In the genomic region with DNA sequence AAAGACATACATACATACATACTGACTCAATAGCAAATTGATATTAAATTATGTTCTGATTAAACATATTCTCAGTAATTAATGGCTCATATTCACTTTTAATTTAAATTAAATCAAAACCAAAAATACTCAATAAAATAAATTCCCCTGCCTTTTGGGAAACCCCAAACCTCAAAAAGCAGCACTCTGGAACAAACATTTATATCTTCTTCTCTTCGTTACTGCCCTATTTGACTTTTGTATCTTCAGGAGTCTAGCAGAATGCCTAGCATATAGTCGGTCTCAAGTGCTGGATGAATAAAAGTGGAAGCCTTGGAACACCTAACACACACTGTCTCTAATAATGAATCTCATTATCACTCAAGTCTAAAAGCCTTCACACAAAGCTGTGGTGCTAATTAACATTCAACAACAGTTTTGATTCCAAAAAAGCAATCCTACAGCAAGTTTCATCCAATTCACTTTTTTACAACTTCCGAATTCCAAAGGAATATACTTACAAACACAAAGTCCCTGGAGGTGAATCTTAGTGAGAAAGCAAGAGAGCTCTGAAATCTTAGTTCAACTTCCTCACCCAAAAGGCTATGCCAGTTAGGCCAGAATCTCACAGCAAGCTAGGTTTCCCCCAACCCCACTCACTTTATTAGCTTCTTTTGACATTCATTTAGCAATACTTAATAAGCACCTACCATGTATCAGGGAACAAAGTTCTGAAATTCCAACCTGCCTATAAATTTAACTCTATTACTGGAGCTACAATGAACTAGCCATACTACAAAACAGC, we compare ENCODE assay signal across 27 cellular contexts. TPM values are rescaled to one million over a fixed set of nuclear protein-coding genes. Genes with fewer than 3 reads are reported as not detected.
DNase-seq lines count a peak whose midpoint lies in the region; ATAC-seq and TF ChIP-seq lines count a peak whose summit lies in the region.
"Had no signal": no experiment of that assay in that cellular context is flagged by ENCODE, and none has a peak within 500 bp of the region (broad histone marks: within the 10 kb centered on the region; RNA-seq: fewer than 3 reads in every experiment).

No MANE protein-coding gene starts in this region.

- TF ChIP-seq POLR2A in breast epithelium (IDR thresholded peaks at IDR 0.05): no peak

- in situ Hi-C loops in mammary epithelial cell (cut with MboI; ENCODE audit: low sequenced_read_pairs in 2 of 2): no loop called here

- H3K4me1 Mint-ChIP-seq in immature natural killer cell: peaks cover 54 to 87% of the 10 kb centered on the region in 2 donors
- peaks cover 20 to 43% of the 10 kb centered on the region in 2 donors for H3K4me1 Mint-ChIP-seq in stimulated activated naive B cell treated with anti-CD40 and anti-IgM and Interleukin-4, amounts not matched to agents 10 μg/mL and 1 μg/mL and 100 μg/mL, for 72 hours

- H3K4me1 ChIP-seq in mammary epithelial cell (ENCODE audit: insufficient read depth, low read length): no peaks in the 10 kb centered on the region
- H3K4me1 ChIP-seq in breast epithelium: no peaks in the 10 kb centered on the region
- H3K4me1 ChIP-seq: Peyer's patch had no signal

- dilution Hi-C loops in mammary epithelial cell (cut with HindIII; ENCODE audit: low sequenced_read_pairs): no loop called here

- H4K20me1 ChIP-seq in mammary epithelial cell (ENCODE audit: insufficient read depth, low read length): peaks cover 49% of the 10 kb centered on the region

- TF ChIP-seq CTCF in mammary epithelial cell (conservative IDR thresholded peaks at IDR 0.05 in 1 of 2, IDR thresholded peaks at IDR 0.05 in 1 of 2; ENCODE audit: extremely low read depth in 1 of 2, insufficient read depth in 1 of 2, low read depth in 1 of 2, low read length in 2 of 2): no peak
- TF ChIP-seq CTCF in breast epithelium (IDR thresholded peaks at IDR 0.05): no peak

- H3K27me3 Mint-ChIP-seq in immature natural killer cell (ENCODE audit: low read depth in 3 of 3): peaks cover 0 to under 1% (median 0%) of the 10 kb centered on the region in 3 donors
- no peaks in the 10 kb centered on the region for H3K27me3 Mint-ChIP-seq in stimulated activated naive B cell treated with anti-CD40 and anti-IgM and Interleukin-4, amounts not matched to agents 10 μg/mL and 1 μg/mL and 100 μg/mL, for 72 hours
- H3K27me3 Mint-ChIP-seq: activated CD8-positive, alpha-beta T cell treated with anti-CD3 and anti-CD28 coated beads for 36 hours; T-cell had no signal

- H3K9ac ChIP-seq in mammary epithelial cell (ENCODE audit: insufficient read depth, low read length): no peak overlapping the region
- H3K9ac ChIP-seq: BLaER1, GM23248 had no signal

- H3K79me2 ChIP-seq in mammary epithelial cell (ENCODE audit: insufficient read depth, low read length): peaks cover 98% of the 10 kb centered on the region

- H3K27ac ChIP-seq in mammary epithelial cell (ENCODE audit: insufficient read depth, low read depth, low read length) (no peak overlapping the region), breast epithelium (no peak overlapping the region)
- H3K27ac ChIP-seq: BLaER1, body of pancreas, foreskin keratinocyte, GM23248, left lung, Peyer's patch, upper lobe of right lung had no signal

- H3K9me3 Mint-ChIP-seq in immature natural killer cell: no peaks in the 10 kb centered on the region
- H3K9me3 Mint-ChIP-seq in stimulated activated naive B cell treated with anti-CD40 and anti-IgM and Interleukin-4, amounts not matched to agents 10 μg/mL and 1 μg/mL and 100 μg/mL, for 72 hours: peaks cover 5 to 6% of the 10 kb centered on the region in 2 donors
- H3K9me3 Mint-ChIP-seq: activated CD8-positive, alpha-beta T cell treated with anti-CD3 and anti-CD28 coated beads for 36 hours had no signal

- H3K9me3 ChIP-seq in mammary epithelial cell (replicated peaks; ENCODE audit: insufficient read depth, low read length) (no peaks in the 10 kb centered on the region), breast epithelium (no peaks in the 10 kb centered on the region)
- H3K9me3 ChIP-seq: body of pancreas, left lung, Peyer's patch, upper lobe of right lung had no signal

- BruUV-seq in mammary epithelial cell (replicated peaks; lab: Mats Ljungman, UMichigan): TSS peak; percentile 6

- H3K36me3 Mint-ChIP-seq in immature natural killer cell: no peaks in the 10 kb centered on the region
- H3K36me3 Mint-ChIP-seq in stimulated activated naive B cell treated with anti-CD40 and anti-IgM and Interleukin-4, amounts not matched to agents 10 μg/mL and 1 μg/mL and 100 μg/mL, for 72 hours: peaks cover 16 to 19% of the 10 kb centered on the region in 2 donors

- H2AFZ ChIP-seq in mammary epithelial cell (ENCODE audit: low read depth, low read length): no peak overlapping the region
- H2AFZ ChIP-seq: GM23248 had no signal

- DNase-seq in mammary epithelial cell: no peak
- no peak for DNase-seq in breast epithelium (ENCODE audit: low spot score in 2 of 2)
- DNase-seq in immature natural killer cell: no peak
- no peak for DNase-seq in stimulated activated naive B cell treated with anti-CD40 and anti-IgM and Interleukin-4, amounts not matched to agents 10 μg/mL and 1 μg/mL and 100 μg/mL, for 72 hours
- no peak for DNase-seq in effector CD8-positive, alpha-beta T cell (lab: John Stamatoyannopoulos, UW)
- no peak for DNase-seq in ecto neural progenitor cell (ENCODE audit: low spot score)
- DNase-seq in middle frontal gyrus (ENCODE audit: extremely low spot score, low spot score): no peak
- DNase-seq: activated CD4-positive, alpha-beta T cell treated with anti-CD3 and anti-CD28 coated beads for 1 hour; activated CD8-positive, alpha-beta T cell treated with anti-CD3 and anti-CD28 coated beads for 36 hours; activated effector memory CD4-positive, alpha-beta T cell treated with anti-CD3 and anti-CD28 coated beads, Interleukin-2, amount 50 U/mL, for 16 hours; body of pancreas; DND-41; effector CD4-positive, alpha-beta T cell; foreskin keratinocyte; GM23248; Karpas-422; left lung; midbrain; MV-4-11; NCI-H1694; NCI-H510A treated with DMSO at 0.1 percent for 48 hours; NK-92 treated with Interleukin-12 subunit alpha and Interleukin-12 subunit beta, amount 100 ng/mL, for 24 hours; Peyer's patch; T-cell; upper lobe of right lung had no signal

- peak overlapping the region in 4 of 6 donors; percentile 25 to 85 (median 48) for H3K27ac Mint-ChIP-seq in immature natural killer cell
- H3K27ac Mint-ChIP-seq in stimulated activated naive B cell treated with anti-CD40 and anti-IgM and Interleukin-4, amounts not matched to agents 10 μg/mL and 1 μg/mL and 100 μg/mL, for 72 hours: peak overlapping the region; percentile 32
- H3K27ac Mint-ChIP-seq: activated CD8-positive, alpha-beta T cell treated with anti-CD3 and anti-CD28 coated beads for 36 hours had no signal

- H3K4me3 ChIP-seq in mammary epithelial cell (replicated peaks in 1 of 3; ENCODE audit: insufficient read depth in 1 of 3, low read depth in 2 of 3, low read length in 3 of 3) (no peak overlapping the region), breast epithelium (no peak overlapping the region)
- H3K4me3 ChIP-seq: BLaER1, body of pancreas, GM23248, left lung, Peyer's patch, upper lobe of right lung had no signal

- ATAC-seq in HG02798 (IDR thresholded peaks at IDR 0.05; ENCODE audit: poor library complexity, unreplicated experiment): peak; percentile 42
- peak; percentile 44 to 54 for ATAC-seq in stimulated activated naive B cell treated with anti-CD40 and anti-IgM and Interleukin-4, amounts not matched to agents 10 μg/mL and 1 μg/mL and 100 μg/mL, for 72 hours (replicated peaks)
- ATAC-seq: activated CD8-positive, alpha-beta T cell treated with anti-CD3 and anti-CD28 coated beads for 36 hours; body of pancreas; foreskin keratinocyte; left lung; T-cell; upper lobe of right lung had no signal

- intact Hi-C loops in mammary epithelial cell (cut with micrococcal nuclease): no loop called here
- intact Hi-C loops in breast epithelium (cut with DNase I; ENCODE audit: low total_unique reads): no loop called here

- H3K36me3 ChIP-seq in mammary epithelial cell (ENCODE audit: insufficient read depth, low read length) (peaks cover 6% of the 10 kb centered on the region), breast epithelium (no peaks in the 10 kb centered on the region)
- H3K36me3 ChIP-seq: left lung, Peyer's patch, upper lobe of right lung had no signal

- no peak overlapping the region for H3K4me2 ChIP-seq in mammary epithelial cell (ENCODE audit: insufficient read depth, low read depth, low read length)
- H3K4me2 ChIP-seq: BLaER1 had no signal

- no peaks in the 10 kb centered on the region for H3K27me3 ChIP-seq in mammary epithelial cell (ENCODE audit: insufficient read depth, low read length)
- no peaks in the 10 kb centered on the region for H3K27me3 ChIP-seq in breast epithelium
- H3K27me3 ChIP-seq: BLaER1, body of pancreas, foreskin keratinocyte, left lung, Peyer's patch, upper lobe of right lung had no signal

- H3K4me3 Mint-ChIP-seq in immature natural killer cell: peak overlapping the region in 3 of 5 donors; percentile 7 to 14 (median 7)
- H3K4me3 Mint-ChIP-seq in stimulated activated naive B cell treated with anti-CD40 and anti-IgM and Interleukin-4, amounts not matched to agents 10 μg/mL and 1 μg/mL and 100 μg/mL, for 72 hours: peak overlapping the region; percentile 49 to 56
- H3K4me3 Mint-ChIP-seq: activated CD8-positive, alpha-beta T cell treated with anti-CD3 and anti-CD28 coated beads for 36 hours had no signal

- CTCF ChIA-PET in mammary epithelial cell (lab: Charles Lee; ENCODE audit: low non-redundant PET): interaction anchor here (0.6 kb wide), 1 partner anchor 159 kb away, joined by 4 read pairs; no protein-coding TSS in a partner anchor

- 99% methylated on average over 3 of the region's 3 CpGs for WGBS in mammary epithelial cell (ENCODE audit: low coverage, missing lambda C conversion rate)

RNA-seq across cellular contexts. Expression of a gene that starts 35.0 kb away (rescaled TPM):
- total RNA-seq in mammary epithelial cell (10 to 100 TPM; 95.8 to 96.4 TPM), breast epithelium (10 to 100 TPM; 34.6 to 46.1 (median 42.0) TPM)
- polyA plus RNA-seq in mammary epithelial cell (48.8 TPM), immature natural killer cell (10 to 100 TPM; 11.9 to 26.6 (median 20.0) TPM)
- 154 TPM for polyA minus RNA-seq in mammary epithelial cell
